8 cellular contexts compared by ENCODE assay signal in genomic region chr2:206086683-206087350, GRCh38. TPM values are rescaled to one million over a fixed set of nuclear protein-coding genes. Genes with fewer than 3 reads are reported as not detected.
DNase-seq lines count a peak whose midpoint lies in the region; ATAC-seq and TF ChIP-seq lines count a peak whose summit lies in the region.

No MANE protein-coding gene starts in this region.

- no peaks in the 10 kb centered on the region; the same call in 1 of the 2 replicates for H3K4me1 ChIP-seq in SJSA1 (replicated peaks)
- H3K4me1 ChIP-seq in endocrine pancreas (ENCODE audit: control insufficient read depth, insufficient read depth, low read length) = peaks cover 9% of the 10 kb centered on the region

- ATAC-seq in GM18867 (IDR thresholded peaks at IDR 0.05; ENCODE audit: unreplicated experiment) (no peak), GM21423 (IDR thresholded peaks at IDR 0.05; ENCODE audit: unreplicated experiment) (no peak), HG03571 (IDR thresholded peaks at IDR 0.05; ENCODE audit: unreplicated experiment) (no peak)

- H3K9ac ChIP-seq in endocrine pancreas (ENCODE audit: control insufficient read depth, insufficient read depth, low read length) = peak overlapping the region; percentile 51

- CTCF ChIA-PET in activated naive CD4-positive, alpha-beta T cell treated with anti-CD3 and anti-CD28 coated beads, Interleukin-2, amount 10 ng/mL, durations not matched to agents 7 days and 5 days (lab: Charles Lee) = interaction anchor here (0.5 to 1.2 kb wide), 7 partner anchors 8 to 78 kb away, joined by 3 to 4 read pairs (median 3); no protein-coding TSS in a partner anchor

- no peaks in the 10 kb centered on the region for H3K27me3 Mint-ChIP-seq in activated naive CD4-positive, alpha-beta T cell treated with anti-CD3 and anti-CD28 coated beads, Interleukin-2, amount 10 ng/mL, durations not matched to agents 7 days and 5 days
- H3K27me3 Mint-ChIP-seq in nephron (ENCODE audit: low read depth) = no peaks in the 10 kb centered on the region

- H3K27me3 ChIP-seq in SJSA1 (replicated peaks) (no peaks in the 10 kb centered on the region), endocrine pancreas (ENCODE audit: control insufficient read depth, insufficient read depth, low read length) (no peaks in the 10 kb centered on the region)

- peak overlapping the region; percentile 99 for H3K4me3 Mint-ChIP-seq in activated naive CD4-positive, alpha-beta T cell treated with anti-CD3 and anti-CD28 coated beads, Interleukin-2, amount 10 ng/mL, durations not matched to agents 7 days and 5 days
- H3K4me3 Mint-ChIP-seq in nephron = peak overlapping the region; percentile 100

- H3K9me3 Mint-ChIP-seq in activated naive CD4-positive, alpha-beta T cell treated with anti-CD3 and anti-CD28 coated beads, Interleukin-2, amount 10 ng/mL, durations not matched to agents 7 days and 5 days = no peaks in the 10 kb centered on the region
- no peaks in the 10 kb centered on the region for H3K9me3 Mint-ChIP-seq in nephron

- H3K9me3 ChIP-seq in SJSA1 (replicated peaks) (no peaks in the 10 kb centered on the region), endocrine pancreas (ENCODE audit: control insufficient read depth, low read length) (no peaks in the 10 kb centered on the region)

- H3K36me3 Mint-ChIP-seq in activated naive CD4-positive, alpha-beta T cell treated with anti-CD3 and anti-CD28 coated beads, Interleukin-2, amount 10 ng/mL, durations not matched to agents 7 days and 5 days = peaks cover 20% of the 10 kb centered on the region
- peaks cover 7% of the 10 kb centered on the region for H3K36me3 Mint-ChIP-seq in nephron (ENCODE audit: low read depth)

- H3K4me3 ChIP-seq in SJSA1 = peak overlapping the region; percentile 90
- peak overlapping the region; percentile 93 for H3K4me3 ChIP-seq in endocrine pancreas (ENCODE audit: control insufficient read depth, insufficient read depth, low read length)

- peaks cover 12% of the 10 kb centered on the region for H3K36me3 ChIP-seq in SJSA1
- H3K36me3 ChIP-seq in endocrine pancreas (ENCODE audit: control insufficient read depth, insufficient read depth, low read length) = no peaks in the 10 kb centered on the region

- TF ChIP-seq CTCF in nephron (IDR thresholded peaks at IDR 0.05; ENCODE audit: unreplicated experiment in 3 of 3) = no peak

- H3K4me1 Mint-ChIP-seq in activated naive CD4-positive, alpha-beta T cell treated with anti-CD3 and anti-CD28 coated beads, Interleukin-2, amount 10 ng/mL, durations not matched to agents 7 days and 5 days = peaks cover 31% of the 10 kb centered on the region
- peaks cover 23% of the 10 kb centered on the region for H3K4me1 Mint-ChIP-seq in nephron

- no peak for DNase-seq in activated naive CD4-positive, alpha-beta T cell treated with anti-CD3 and anti-CD28 coated beads, Interleukin-2, amount 10 ng/mL, durations not matched to agents 7 days and 5 days
- DNase-seq in activated naive CD4-positive, alpha-beta T cell treated with Interleukin-2 at 50 U/mL for 16 hours = no peak
- DNase-seq in SJSA1 (ENCODE audit: low read depth in 1 of 2, low spot score in 2 of 2) = peak in 1 of 2 experiments; percentile 15

- H3K27ac ChIP-seq in SJSA1 = peak overlapping the region; percentile 88

- H3K27ac Mint-ChIP-seq in activated naive CD4-positive, alpha-beta T cell treated with anti-CD3 and anti-CD28 coated beads, Interleukin-2, amount 10 ng/mL, durations not matched to agents 7 days and 5 days = peak overlapping the region; percentile 100
- peak overlapping the region; percentile 100 for H3K27ac Mint-ChIP-seq in nephron

RNA-seq across cellular contexts. Expression of gene INO80D, which starts 0.8 kb away (rescaled TPM):
- total RNA-seq in SJSA1 (2014; rRNA removed; shearing (Covaris generic)) = 5.5 and 5.7 TPM in 2 replicates
